ENCODE assay signal across 3 cellular contexts in genomic region chr10:123298583-123298982, GRCh38.
"Had no signal": no experiment of that assay in that cellular context is flagged by ENCODE, and none has a peak within 500 bp of the region (broad histone marks: within the 10 kb centered on the region; RNA-seq: fewer than 3 reads in every experiment).

No MANE protein-coding gene starts in this region.

- H3K4me3 ChIP-seq: GM12878 had no signal

- DNase-seq: GDM1, GF-D8 had no signal
